In the genomic region with DNA sequence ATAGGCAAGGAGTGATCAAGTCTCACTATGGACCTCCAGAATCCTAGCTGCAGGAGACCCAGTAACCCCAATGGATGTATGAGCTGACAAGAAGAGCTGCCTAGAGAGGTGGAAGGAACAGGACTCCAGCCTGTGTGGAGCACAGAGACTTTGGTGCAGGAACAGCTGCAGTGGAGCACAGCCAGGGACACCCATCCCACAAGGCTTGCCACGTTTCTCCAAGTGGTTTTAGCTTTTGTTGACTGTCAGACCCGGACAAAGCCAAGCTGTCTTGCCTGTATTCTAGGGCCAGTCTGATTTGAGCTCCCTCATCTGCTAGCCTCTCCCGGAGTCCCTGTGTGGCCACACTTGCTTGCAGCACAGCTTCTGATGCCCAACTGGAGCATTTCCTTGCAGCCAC, we compare ENCODE assay signal across 8 cellular contexts.
"Had no signal": no experiment of that assay in that cellular context is flagged by ENCODE, and none has a peak within 500 bp of the region (broad histone marks: within the 10 kb centered on the region; RNA-seq: fewer than 3 reads in every experiment).

No MANE protein-coding gene starts in this region.

- FAIRE-seq: HepG2, K562 had no signal

- DNase-seq: H7, HFFc6 had no signal

- H3K4me3 ChIP-seq: GM23338, HAP-1, K562 had no signal

- H3K27ac ChIP-seq: HL-60 had no signal

- H3K4me1 ChIP-seq: HAP-1 had no signal

- H2AFZ ChIP-seq: GM23338 had no signal

- H3K4me2 ChIP-seq: GM23338 had no signal

- ATAC-seq: GM23338, HCT116, HepG2, K562 had no signal

- H3K36me3 ChIP-seq: HAP-1 had no signal

- H3K9me3 ChIP-seq: HAP-1 had no signal
